Comparison of ENCODE assay signal across 19 cellular contexts in genomic region chr1:156228501-156228900, GRCh38. TPM values are rescaled to one million over a fixed set of nuclear protein-coding genes. Genes with fewer than 3 reads are reported as not detected.
DNase-seq lines count a peak whose midpoint lies in the region; ATAC-seq and TF ChIP-seq lines count a peak whose summit lies in the region.
"Had no signal": no experiment of that assay in that cellular context is flagged by ENCODE, and none has a peak within 500 bp of the region (broad histone marks: within the 10 kb centered on the region; RNA-seq: fewer than 3 reads in every experiment).

No MANE protein-coding gene starts in this region.

- no peak overlapping the region for H3K27ac ChIP-seq in PC-3 (ENCODE audit: low read length)
- H3K27ac ChIP-seq: A549, body of pancreas, thoracic aorta had no signal

- peaks cover 5% of the 10 kb centered on the region; the same call in 1 of the 2 replicates for H3K4me1 ChIP-seq in PC-3 (ENCODE audit: insufficient read depth, low read length)

- peaks cover 4% of the 10 kb centered on the region; the same call in 1 of the 2 replicates for H3K36me3 ChIP-seq in PC-3 (ENCODE audit: low read depth, low read length)

- H3K9me3 ChIP-seq in PC-3 (ENCODE audit: low read length), result no peaks in the 10 kb centered on the region
- H3K9me3 ChIP-seq: A549, body of pancreas, sigmoid colon, thoracic aorta had no signal

- H3K4me1 Mint-ChIP-seq in activated CD4-positive, alpha-beta memory T cell treated with anti-CD3 and anti-CD28 coated beads for 36 hours (ENCODE audit: low read depth), result peaks cover 30% of the 10 kb centered on the region
- H3K4me1 Mint-ChIP-seq in activated CD4-positive, alpha-beta memory T cell treated with anti-CD3 and anti-CD28 coated beads, Interleukin-2, amount 10 ng/mL, durations not matched to agents 7 days and 5 days, result peaks cover 34% of the 10 kb centered on the region
- peaks cover 28% of the 10 kb centered on the region for H3K4me1 Mint-ChIP-seq in activated T-helper 1 cell treated with anti-CD3 and anti-CD28 coated beads, Interleukin-12 subunit alpha, Interleukin-12 subunit beta, Interleukin-2, Interleukin-4 antibody, amounts not matched to agents 30 ng/mL and 10 ng/mL and 1 ng/mL, durations not matched to agents 14 hours and 24 hours and 36 hours (ENCODE audit: low read depth)

- intact Hi-C loops in activated CD4-positive, alpha-beta memory T cell treated with anti-CD3 and anti-CD28 coated beads for 36 hours (cut with micrococcal nuclease), result loop anchor here (5.0 to 10.0 kb wide), 2 partner anchors 54 to 284 kb away; partner anchors contain the start of genes RXFP4, SMG5 and TMEM79
- intact Hi-C loops in PC-3 (cut with micrococcal nuclease), result no loop called here
- intact Hi-C loops in activated T-helper 1 cell treated with anti-CD3 and anti-CD28 coated beads, Interleukin-12 subunit alpha, Interleukin-12 subunit beta, Interleukin-2, Interleukin-4 antibody, amounts not matched to agents 30 ng/mL and 10 ng/mL and 1 ng/mL, durations not matched to agents 14 hours and 24 hours and 36 hours (cut with micrococcal nuclease), result loop anchor here (10.0 kb wide), 1 partner anchor 254 kb away; the partner anchor contains the start of gene ARHGEF2

- TF ChIP-seq CTCF in PC-3 (conservative IDR thresholded peaks at IDR 0.05; ENCODE audit: low read depth, low read length), result no peak

- H3K27ac Mint-ChIP-seq in activated CD4-positive, alpha-beta memory T cell treated with anti-CD3 and anti-CD28 coated beads for 36 hours, result peak overlapping the region; percentile 81
- H3K27ac Mint-ChIP-seq in activated CD4-positive, alpha-beta memory T cell treated with anti-CD3 and anti-CD28 coated beads, Interleukin-2, amount 10 ng/mL, durations not matched to agents 7 days and 5 days, result no peak overlapping the region
- H3K27ac Mint-ChIP-seq in activated T-helper 1 cell treated with anti-CD3 and anti-CD28 coated beads, Interleukin-12 subunit alpha, Interleukin-12 subunit beta, Interleukin-2, Interleukin-4 antibody, amounts not matched to agents 30 ng/mL and 10 ng/mL and 1 ng/mL, durations not matched to agents 14 hours and 24 hours and 36 hours, result no peak overlapping the region
- H3K27ac Mint-ChIP-seq: mesothelial cell of epicardium had no signal

- H3K9me3 Mint-ChIP-seq in activated CD4-positive, alpha-beta memory T cell treated with anti-CD3 and anti-CD28 coated beads for 36 hours, result no peaks in the 10 kb centered on the region
- no peaks in the 10 kb centered on the region for H3K9me3 Mint-ChIP-seq in activated CD4-positive, alpha-beta memory T cell treated with anti-CD3 and anti-CD28 coated beads, Interleukin-2, amount 10 ng/mL, durations not matched to agents 7 days and 5 days
- H3K9me3 Mint-ChIP-seq in activated T-helper 1 cell treated with anti-CD3 and anti-CD28 coated beads, Interleukin-12 subunit alpha, Interleukin-12 subunit beta, Interleukin-2, Interleukin-4 antibody, amounts not matched to agents 30 ng/mL and 10 ng/mL and 1 ng/mL, durations not matched to agents 14 hours and 24 hours and 36 hours, result no peaks in the 10 kb centered on the region
- H3K9me3 Mint-ChIP-seq: mesothelial cell of epicardium had no signal

- no peak overlapping the region for H3K4me3 ChIP-seq in PC-3 (ENCODE audit: low read length)
- H3K4me3 ChIP-seq: A549, body of pancreas, sigmoid colon, thoracic aorta had no signal

- CTCF ChIA-PET in activated CD4-positive, alpha-beta memory T cell treated with anti-CD3 and anti-CD28 coated beads for 36 hours (lab: Charles Lee), result interaction anchor here (1.1 to 6.0 kb wide), 3 partner anchors 81 to 139 kb away, joined by 3 to 310 read pairs (median 3); partner anchors contain the start of gene SEMA4A
- CTCF ChIA-PET in activated CD4-positive, alpha-beta memory T cell treated with anti-CD3 and anti-CD28 coated beads, Interleukin-2, amount 10 ng/mL, durations not matched to agents 7 days and 5 days (lab: Charles Lee), result interaction anchor here (2.0 kb wide), 1 partner anchor 83 kb away, joined by 6 read pairs; no protein-coding TSS in a partner anchor
- CTCF ChIA-PET in PC-3 (lab: Charles Lee), result no interaction called here

- H4K20me1 ChIP-seq in PC-3 (ENCODE audit: low read length), result no peaks in the 10 kb centered on the region

- no peaks in the 10 kb centered on the region for H3F3A ChIP-seq in PC-3 (ENCODE audit: low read length, unreplicated experiment)

- POLR2A ChIA-PET in activated CD4-positive, alpha-beta memory T cell treated with anti-CD3 and anti-CD28 coated beads for 36 hours (lab: Charles Lee), result no interaction called here
- POLR2A ChIA-PET in activated CD4-positive, alpha-beta memory T cell treated with anti-CD3 and anti-CD28 coated beads, Interleukin-2, amount 10 ng/mL, durations not matched to agents 7 days and 5 days (lab: Charles Lee), result interaction anchor here (0.9 to 1.7 kb wide), 4 partner anchors 11 to 35 kb away, joined by 3 to 7 read pairs (median 5); partner anchors contain the start of gene PMF1
- POLR2A ChIA-PET in PC-3 (lab: Charles Lee; ENCODE audit: unreplicated experiment), result no interaction called here

- H3K27me3 Mint-ChIP-seq in activated CD4-positive, alpha-beta memory T cell treated with anti-CD3 and anti-CD28 coated beads for 36 hours, result no peaks in the 10 kb centered on the region
- H3K27me3 Mint-ChIP-seq in activated CD4-positive, alpha-beta memory T cell treated with anti-CD3 and anti-CD28 coated beads, Interleukin-2, amount 10 ng/mL, durations not matched to agents 7 days and 5 days, result no peaks in the 10 kb centered on the region
- H3K27me3 Mint-ChIP-seq in activated T-helper 1 cell treated with anti-CD3 and anti-CD28 coated beads, Interleukin-12 subunit alpha, Interleukin-12 subunit beta, Interleukin-2, Interleukin-4 antibody, amounts not matched to agents 30 ng/mL and 10 ng/mL and 1 ng/mL, durations not matched to agents 14 hours and 24 hours and 36 hours (ENCODE audit: insufficient read depth), result no peaks in the 10 kb centered on the region

- peaks cover 38% of the 10 kb centered on the region for H3K36me3 Mint-ChIP-seq in activated CD4-positive, alpha-beta memory T cell treated with anti-CD3 and anti-CD28 coated beads for 36 hours
- H3K36me3 Mint-ChIP-seq in activated CD4-positive, alpha-beta memory T cell treated with anti-CD3 and anti-CD28 coated beads, Interleukin-2, amount 10 ng/mL, durations not matched to agents 7 days and 5 days (ENCODE audit: low read depth), result peaks cover 31% of the 10 kb centered on the region
- peaks cover 34% of the 10 kb centered on the region for H3K36me3 Mint-ChIP-seq in activated T-helper 1 cell treated with anti-CD3 and anti-CD28 coated beads, Interleukin-12 subunit alpha, Interleukin-12 subunit beta, Interleukin-2, Interleukin-4 antibody, amounts not matched to agents 30 ng/mL and 10 ng/mL and 1 ng/mL, durations not matched to agents 14 hours and 24 hours and 36 hours (ENCODE audit: low read depth)

- no peak overlapping the region for H2AFZ ChIP-seq in PC-3 (ENCODE audit: low read length)

- H3K4me3 Mint-ChIP-seq in activated CD4-positive, alpha-beta memory T cell treated with anti-CD3 and anti-CD28 coated beads for 36 hours, result no peak overlapping the region
- H3K4me3 Mint-ChIP-seq in activated CD4-positive, alpha-beta memory T cell treated with anti-CD3 and anti-CD28 coated beads, Interleukin-2, amount 10 ng/mL, durations not matched to agents 7 days and 5 days, result no peak overlapping the region
- H3K4me3 Mint-ChIP-seq in activated T-helper 1 cell treated with anti-CD3 and anti-CD28 coated beads, Interleukin-12 subunit alpha, Interleukin-12 subunit beta, Interleukin-2, Interleukin-4 antibody, amounts not matched to agents 30 ng/mL and 10 ng/mL and 1 ng/mL, durations not matched to agents 14 hours and 24 hours and 36 hours, result no peak overlapping the region
- H3K4me3 Mint-ChIP-seq: mesothelial cell of epicardium had no signal

- H3K9ac ChIP-seq in PC-3 (ENCODE audit: low read length), result no peak overlapping the region

- no peaks in the 10 kb centered on the region for H3K9me2 ChIP-seq in PC-3 (replicated peaks; ENCODE audit: low read length)

- H3K79me2 ChIP-seq in PC-3 (ENCODE audit: low read length), result no peaks in the 10 kb centered on the region

- no peaks in the 10 kb centered on the region for H3K27me3 ChIP-seq in PC-3 (ENCODE audit: low read length)
- H3K27me3 ChIP-seq: body of pancreas, sigmoid colon had no signal

- DNase-seq in activated CD4-positive, alpha-beta memory T cell treated with anti-CD3 and anti-CD28 coated beads for 36 hours, result no peak
- DNase-seq in activated CD4-positive, alpha-beta memory T cell treated with anti-CD3 and anti-CD28 coated beads, Interleukin-2, amount 10 ng/mL, durations not matched to agents 7 days and 5 days, result no peak
- DNase-seq in RPMI8226 (peak; percentile 80), islet precursor cell (peak; percentile 68), PC-3 (no peak)
- no peak for DNase-seq in activated T-helper 1 cell treated with anti-CD3 and anti-CD28 coated beads, Interleukin-12 subunit alpha, Interleukin-12 subunit beta, Interleukin-2, Interleukin-4 antibody, amounts not matched to agents 30 ng/mL and 10 ng/mL and 1 ng/mL, durations not matched to agents 14 hours and 24 hours and 36 hours (ENCODE audit: low spot score)
- DNase-seq: activated CD4-positive, alpha-beta T cell treated with anti-CD3 and anti-CD28 coated beads for 1 hour; body of pancreas; glutamatergic neuron; H7; KG1; left cardiac atrium; NCI-H187; NCI-H774; SHP77; sigmoid colon had no signal

- no peak overlapping the region for H3K4me2 ChIP-seq in PC-3 (ENCODE audit: low read length)
- H3K4me2 ChIP-seq: A549 had no signal

- ATAC-seq in PC-3, result no peak
- ATAC-seq: A549, body of pancreas, left cardiac atrium had no signal

- BruUV-seq in PC-3 (replicated peaks; lab: Mats Ljungman, UMichigan), result no TSS peak

RNA-seq across cellular contexts. Expression of gene BGLAP, which starts 13.5 kb away (rescaled TPM):
- total RNA-seq in activated CD4-positive, alpha-beta memory T cell treated with anti-CD3 and anti-CD28 coated beads for 36 hours, result 1 to 10 TPM in 1 of 2 experiments, under 1 TPM in 1; 0.90 to 2.3 TPM
- total RNA-seq in activated CD4-positive, alpha-beta memory T cell treated with anti-CD3 and anti-CD28 coated beads, Interleukin-2, amount 10 ng/mL, durations not matched to agents 7 days and 5 days, result 1 to 10 TPM; 1.5 to 2.7 TPM
- 0.35 and 2.5 TPM in 2 replicates for total RNA-seq in PC-3 (2014; rRNA removed)
- 1.8 and 2.5 TPM in 2 replicates for total RNA-seq in activated T-helper 1 cell treated with anti-CD3 and anti-CD28 coated beads, Interleukin-12 subunit alpha, Interleukin-12 subunit beta, Interleukin-2, Interleukin-4 antibody, amounts not matched to agents 30 ng/mL and 10 ng/mL and 1 ng/mL, durations not matched to agents 14 hours and 24 hours and 36 hours
- total RNA-seq: thoracic aorta had no signal

RNA-seq across cellular contexts. Expression of gene PMF1, which starts 15.7 kb away (rescaled TPM):
- 100 to 1,000 TPM in 1 of 2 experiments, 10 to 100 TPM in 1; 99.5 to 105 TPM for total RNA-seq in activated CD4-positive, alpha-beta memory T cell treated with anti-CD3 and anti-CD28 coated beads for 36 hours
- 10 to 100 TPM; 65.5 to 67.7 TPM for total RNA-seq in activated CD4-positive, alpha-beta memory T cell treated with anti-CD3 and anti-CD28 coated beads, Interleukin-2, amount 10 ng/mL, durations not matched to agents 7 days and 5 days
- total RNA-seq in PC-3 (2014; rRNA removed), result 131 and 163 TPM in 2 replicates
- total RNA-seq in activated T-helper 1 cell treated with anti-CD3 and anti-CD28 coated beads, Interleukin-12 subunit alpha, Interleukin-12 subunit beta, Interleukin-2, Interleukin-4 antibody, amounts not matched to agents 30 ng/mL and 10 ng/mL and 1 ng/mL, durations not matched to agents 14 hours and 24 hours and 36 hours, result 105 and 111 TPM in 2 replicates

RNA-seq across cellular contexts. Expression of gene PAQR6, which starts 19.4 kb away (rescaled TPM):
- total RNA-seq in activated CD4-positive, alpha-beta memory T cell treated with anti-CD3 and anti-CD28 coated beads for 36 hours, result 1 to 10 TPM; 3.9 to 4.0 TPM
- 1 to 10 TPM; 5.6 to 6.3 TPM for total RNA-seq in activated CD4-positive, alpha-beta memory T cell treated with anti-CD3 and anti-CD28 coated beads, Interleukin-2, amount 10 ng/mL, durations not matched to agents 7 days and 5 days
- 6.6 and 7.2 TPM in 2 replicates for total RNA-seq in PC-3 (2014; rRNA removed)
- total RNA-seq in activated T-helper 1 cell treated with anti-CD3 and anti-CD28 coated beads, Interleukin-12 subunit alpha, Interleukin-12 subunit beta, Interleukin-2, Interleukin-4 antibody, amounts not matched to agents 30 ng/mL and 10 ng/mL and 1 ng/mL, durations not matched to agents 14 hours and 24 hours and 36 hours, result 5.0 and 5.2 TPM in 2 replicates

RNA-seq across cellular contexts. Expression of gene SLC25A44, which starts 34.6 kb away (rescaled TPM):
- total RNA-seq in activated CD4-positive, alpha-beta memory T cell treated with anti-CD3 and anti-CD28 coated beads for 36 hours, result 10 to 100 TPM; 61.3 to 62.2 TPM
- 10 to 100 TPM; 27.7 to 36.3 TPM for total RNA-seq in activated CD4-positive, alpha-beta memory T cell treated with anti-CD3 and anti-CD28 coated beads, Interleukin-2, amount 10 ng/mL, durations not matched to agents 7 days and 5 days
- total RNA-seq in PC-3 (2014; rRNA removed), result 28.1 and 33.1 TPM in 2 replicates
- total RNA-seq in activated T-helper 1 cell treated with anti-CD3 and anti-CD28 coated beads, Interleukin-12 subunit alpha, Interleukin-12 subunit beta, Interleukin-2, Interleukin-4 antibody, amounts not matched to agents 30 ng/mL and 10 ng/mL and 1 ng/mL, durations not matched to agents 14 hours and 24 hours and 36 hours, result 67.6 and 79.3 TPM in 2 replicates

RNA-seq across cellular contexts. Expression of gene SMG5, which starts 54.1 kb away (rescaled TPM):
- 10 to 100 TPM; 65.1 to 68.0 TPM for total RNA-seq in activated CD4-positive, alpha-beta memory T cell treated with anti-CD3 and anti-CD28 coated beads for 36 hours
- total RNA-seq in activated CD4-positive, alpha-beta memory T cell treated with anti-CD3 and anti-CD28 coated beads, Interleukin-2, amount 10 ng/mL, durations not matched to agents 7 days and 5 days, result 10 to 100 TPM; 58.5 to 60.4 TPM
- total RNA-seq in PC-3 (2014; rRNA removed), result 126 and 130 TPM in 2 replicates
- total RNA-seq in activated T-helper 1 cell treated with anti-CD3 and anti-CD28 coated beads, Interleukin-12 subunit alpha, Interleukin-12 subunit beta, Interleukin-2, Interleukin-4 antibody, amounts not matched to agents 30 ng/mL and 10 ng/mL and 1 ng/mL, durations not matched to agents 14 hours and 24 hours and 36 hours, result 95.6 TPM in 2 replicates

Comparison
In these comparisons a context has a peak if more than half of its experiments do, and no peak if none do; other contexts are left out.
1. DNase-seq: peak in RPMI8226 (single experiment) and islet precursor cell (single experiment); none in activated CD4-positive, alpha-beta memory T cell treated with anti-CD3 and anti-CD28 coated beads for 36 hours (single experiment), activated CD4-positive, alpha-beta memory T cell treated with anti-CD3 and anti-CD28 coated beads, Interleukin-2, amount 10 ng/mL, durations not matched to agents 7 days and 5 days (single experiment), PC-3 (single experiment) and activated T-helper 1 cell treated with anti-CD3 and anti-CD28 coated beads, Interleukin-12 subunit alpha, Interleukin-12 subunit beta, Interleukin-2, Interleukin-4 antibody, amounts not matched to agents 30 ng/mL and 10 ng/mL and 1 ng/mL, durations not matched to agents 14 hours and 24 hours and 36 hours (single experiment).